In genomic region chr11:36030707-36031365, GRCh38 we compare ENCODE assay signal across 14 cellular contexts.
DNase-seq lines count a peak whose midpoint lies in the region; ATAC-seq and TF ChIP-seq lines count a peak whose summit lies in the region.
"Had no signal": no experiment of that assay in that cellular context is flagged by ENCODE, and none has a peak within 500 bp of the region (broad histone marks: within the 10 kb centered on the region; RNA-seq: fewer than 3 reads in every experiment).

No MANE protein-coding gene starts in this region.

- peak; percentile 91 for DNase-seq in AG10803 (ENCODE audit: low read depth)
- peak; percentile 64 for DNase-seq in choroid plexus epithelial cell (ENCODE audit: low read depth)
- DNase-seq in mesothelial cell of epicardium (ENCODE audit: low spot score in 2 of 2, unreplicated experiment in 2 of 2): no peak
- no peak for DNase-seq in naive thymus-derived CD8-positive, alpha-beta T cell
- no peak for DNase-seq in foreskin keratinocyte
- DNase-seq in CD4-positive, alpha-beta memory T cell: no peak
- DNase-seq: activated CD4-positive, CD25-positive, alpha-beta regulatory T cell; CD4-positive, CD25-positive, alpha-beta regulatory T cell; Karpas-422; stimulated activated CD8-positive, alpha-beta memory T cell treated with anti-CD3 and anti-CD28 coated beads, Interleukin-4, amount 100 ng/mL, for 48 hours had no signal

- TF ChIP-seq CTCF in AG10803 (conservative IDR thresholded peaks at IDR 0.05; ENCODE audit: low read length) (peak; percentile 29; the same call in 1 of the 2 replicates), KMS-11 (conservative IDR thresholded peaks at IDR 0.05; ENCODE audit: low read depth, low read length) (no peak), choroid plexus epithelial cell (conservative IDR thresholded peaks at IDR 0.05; ENCODE audit: low read depth, low read length) (no peak), mesothelial cell of epicardium (IDR thresholded peaks at IDR 0.05; ENCODE audit: unreplicated experiment) (no peak), foreskin keratinocyte (conservative IDR thresholded peaks at IDR 0.05) (no peak)

- CTCF ChIA-PET in CD4-positive, alpha-beta memory T cell (lab: Charles Lee; ENCODE audit: partially characterized antibody): interaction anchor here (1.2 kb wide), 1 partner anchor 8 kb away, joined by 3 read pairs; no protein-coding TSS in a partner anchor

- peak overlapping the region; percentile 26; the same call in 1 of the 2 replicates for H3K27ac ChIP-seq in KMS-11
- no peak overlapping the region for H3K27ac ChIP-seq in foreskin keratinocyte
- no peak overlapping the region for H3K27ac ChIP-seq in CD4-positive, alpha-beta memory T cell (ENCODE audit: low read depth, low read length)
- H3K27ac ChIP-seq: SJSA1 had no signal

- H4K20me1 ChIP-seq in KMS-11 (ENCODE audit: insufficient read depth): no peaks in the 10 kb centered on the region

- H3K9me3 ChIP-seq in CD4-positive, alpha-beta memory T cell (ENCODE audit: control insufficient read depth in 1 of 2, low read length in 2 of 2): no peaks in the 10 kb centered on the region
- H3K9me3 ChIP-seq: SJSA1 had no signal

- H3K9me3 Mint-ChIP-seq in mesothelial cell of epicardium: peaks cover 19% of the 10 kb centered on the region
- H3K9me3 Mint-ChIP-seq in naive thymus-derived CD8-positive, alpha-beta T cell: no peaks in the 10 kb centered on the region
- H3K9me3 Mint-ChIP-seq in CD4-positive, alpha-beta memory T cell: peaks cover 0 to 2% (median 0%) of the 10 kb centered on the region in 8 donors
- H3K9me3 Mint-ChIP-seq: natural killer cell treated with Interleukin-12 subunit alpha and Interleukin-12 subunit beta and Interleukin-15 and Interleukin-18, amount 100 ng/mL, for 72 hours had no signal

- no peaks in the 10 kb centered on the region for H3K36me3 ChIP-seq in KMS-11 (ENCODE audit: insufficient read depth)
- no peaks in the 10 kb centered on the region for H3K36me3 ChIP-seq in CD4-positive, alpha-beta memory T cell (ENCODE audit: insufficient read depth, low read length)
- H3K36me3 ChIP-seq: SJSA1 had no signal

- H3K4me3 ChIP-seq in AG10803 (ENCODE audit: low read length) (no peak overlapping the region), KMS-11 (IDR thresholded peaks at IDR 0.05; ENCODE audit: insufficient read depth, low read depth, low read length) (no peak overlapping the region), choroid plexus epithelial cell (ENCODE audit: low read depth, low read length) (no peak overlapping the region)
- H3K4me3 ChIP-seq in CD4-positive, alpha-beta memory T cell (ENCODE audit: low read length in 2 of 2): no peak overlapping the region
- H3K4me3 ChIP-seq: SJSA1 had no signal

- H3K4me2 ChIP-seq in KMS-11: peak overlapping the region; percentile 56; the same call in 1 of the 2 replicates

- H3K4me1 Mint-ChIP-seq in mesothelial cell of epicardium: peaks cover 45% of the 10 kb centered on the region
- peaks cover 0 to 2% (median 0%) of the 10 kb centered on the region in 4 donors for H3K4me1 Mint-ChIP-seq in naive thymus-derived CD8-positive, alpha-beta T cell
- H3K4me1 Mint-ChIP-seq in CD4-positive, alpha-beta memory T cell: no peaks in the 10 kb centered on the region
- H3K4me1 Mint-ChIP-seq: CD4-positive, CD25-positive, alpha-beta regulatory T cell had no signal

- intact Hi-C loops in CD4-positive, alpha-beta memory T cell (cut with micrococcal nuclease): no loop called here

- peaks cover 18% of the 10 kb centered on the region for H3K36me3 Mint-ChIP-seq in mesothelial cell of epicardium
- no peaks in the 10 kb centered on the region for H3K36me3 Mint-ChIP-seq in naive thymus-derived CD8-positive, alpha-beta T cell
- no peaks in the 10 kb centered on the region for H3K36me3 Mint-ChIP-seq in CD4-positive, alpha-beta memory T cell
- H3K36me3 Mint-ChIP-seq: CD4-positive, CD25-positive, alpha-beta regulatory T cell; natural killer cell treated with Interleukin-12 subunit alpha and Interleukin-12 subunit beta and Interleukin-15 and Interleukin-18, amount 100 ng/mL, for 72 hours had no signal

- peak overlapping the region; percentile 69 for H3K27ac Mint-ChIP-seq in mesothelial cell of epicardium
- no peak overlapping the region for H3K27ac Mint-ChIP-seq in naive thymus-derived CD8-positive, alpha-beta T cell
- no peak overlapping the region for H3K27ac Mint-ChIP-seq in CD4-positive, alpha-beta memory T cell
- H3K27ac Mint-ChIP-seq: CD4-positive, CD25-positive, alpha-beta regulatory T cell; natural killer cell treated with Interleukin-12 subunit alpha and Interleukin-12 subunit beta and Interleukin-15 and Interleukin-18, amount 100 ng/mL, for 72 hours had no signal

- ATAC-seq in naive thymus-derived CD8-positive, alpha-beta T cell: no peak
- no peak for ATAC-seq in foreskin keratinocyte
- no peak for ATAC-seq in HG02970 (IDR thresholded peaks at IDR 0.05; ENCODE audit: low FRiP score, unreplicated experiment)
- ATAC-seq: natural killer cell treated with Interleukin-12 subunit alpha and Interleukin-12 subunit beta and Interleukin-15 and Interleukin-18, amount 100 ng/mL, for 72 hours had no signal

- H3K9ac ChIP-seq in KMS-11: no peak overlapping the region

- H2AFZ ChIP-seq in KMS-11 (ENCODE audit: low read depth): no peak overlapping the region

- H3K27me3 ChIP-seq in KMS-11 (ENCODE audit: insufficient read depth, low read depth) (no peaks in the 10 kb centered on the region), foreskin keratinocyte (no peaks in the 10 kb centered on the region)
- H3K27me3 ChIP-seq in CD4-positive, alpha-beta memory T cell (ENCODE audit: insufficient read depth, low read length): no peaks in the 10 kb centered on the region
- H3K27me3 ChIP-seq: SJSA1 had no signal

- H3K4me1 ChIP-seq in KMS-11 (ENCODE audit: low read depth, poor library complexity, severe bottlenecking): peaks cover 32% of the 10 kb centered on the region
- peaks cover 5% of the 10 kb centered on the region for H3K4me1 ChIP-seq in foreskin keratinocyte
- H3K4me1 ChIP-seq in CD4-positive, alpha-beta memory T cell (ENCODE audit: insufficient read depth, low read length): no peaks in the 10 kb centered on the region

- no peaks in the 10 kb centered on the region for H3K79me2 ChIP-seq in KMS-11 (ENCODE audit: insufficient read depth, low read depth)

- peaks cover 4% of the 10 kb centered on the region for H3K27me3 Mint-ChIP-seq in mesothelial cell of epicardium (ENCODE audit: low read depth)
- H3K27me3 Mint-ChIP-seq in naive thymus-derived CD8-positive, alpha-beta T cell: peaks cover 2 to 14% (median 8%) of the 10 kb centered on the region in 5 donors
- peaks cover 0 to 1% of the 10 kb centered on the region in 2 donors for H3K27me3 Mint-ChIP-seq in CD4-positive, alpha-beta memory T cell
- H3K27me3 Mint-ChIP-seq: CD4-positive, CD25-positive, alpha-beta regulatory T cell had no signal

- POLR2A ChIA-PET in naive thymus-derived CD8-positive, alpha-beta T cell (lab: Charles Lee): no interaction called here
- POLR2A ChIA-PET in CD4-positive, alpha-beta memory T cell (lab: Charles Lee; ENCODE audit: partially characterized antibody): no interaction called here

- no peak overlapping the region for H3K4me3 Mint-ChIP-seq in mesothelial cell of epicardium
- H3K4me3 Mint-ChIP-seq in naive thymus-derived CD8-positive, alpha-beta T cell: no peak overlapping the region
- H3K4me3 Mint-ChIP-seq in CD4-positive, alpha-beta memory T cell: no peak overlapping the region
- H3K4me3 Mint-ChIP-seq: CD4-positive, CD25-positive, alpha-beta regulatory T cell; natural killer cell treated with Interleukin-12 subunit alpha and Interleukin-12 subunit beta and Interleukin-15 and Interleukin-18, amount 100 ng/mL, for 72 hours had no signal

Comparison
In these comparisons a context has a peak if more than half of its experiments do, and no peak if none do; other contexts are left out.
1. DNase-seq: peak in AG10803 (single experiment) and choroid plexus epithelial cell (single experiment); none in mesothelial cell of epicardium (0 of 2), naive thymus-derived CD8-positive, alpha-beta T cell (0 of 10), foreskin keratinocyte (0 of 2) and CD4-positive, alpha-beta memory T cell (0 of 5).